Comparison of ENCODE assay signal across 17 cellular contexts in the genomic region with DNA sequence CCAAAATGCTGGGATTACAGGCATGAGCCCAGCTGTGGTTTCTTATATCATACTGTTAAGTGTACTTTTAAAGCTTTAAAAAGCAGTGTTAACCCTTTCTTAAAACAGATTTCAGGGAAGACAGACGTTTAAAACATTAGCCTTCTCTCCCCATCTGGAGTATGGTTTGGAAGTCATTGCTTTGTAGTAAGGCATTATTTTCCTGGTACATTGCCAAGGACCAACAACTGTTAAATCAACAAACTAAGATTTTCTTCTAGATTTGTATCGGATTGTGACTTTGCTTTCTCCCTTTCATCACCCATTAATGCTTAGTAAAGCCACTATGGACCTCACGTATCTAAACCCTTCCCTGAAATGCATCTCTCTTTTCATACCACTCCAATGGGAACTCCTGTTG. TPM values are rescaled to one million over a fixed set of nuclear protein-coding genes. Genes with fewer than 3 reads are reported as not detected.
A peak's percentile ranks its signal among the peaks of the same experiment; 100 is the strongest.
DNase-seq lines count a peak whose midpoint lies in the region; ATAC-seq and TF ChIP-seq lines count a peak whose summit lies in the region.
"Had no signal": no experiment of that assay in that cellular context is flagged by ENCODE, and none has a peak within 500 bp of the region (broad histone marks: within the 10 kb centered on the region; RNA-seq: fewer than 3 reads in every experiment).

No MANE protein-coding gene starts in this region.

- no peaks in the 10 kb centered on the region for H3K27me3 Mint-ChIP-seq in WTC11 (ENCODE audit: low read depth)
- H3K27me3 Mint-ChIP-seq: IgD-negative memory B cell had no signal

- H3K9ac ChIP-seq in Karpas-422 (ENCODE audit: low read length), result peak overlapping the region; percentile 5; the same call in 1 of the 2 replicates
- H3K9ac ChIP-seq in MM.1S (ENCODE audit: low read length), result no peak overlapping the region
- H3K9ac ChIP-seq in GM23248, result no peak overlapping the region

- peaks cover 35% of the 10 kb centered on the region for H3K4me1 Mint-ChIP-seq in WTC11

- no peaks in the 10 kb centered on the region for H3K9me2 ChIP-seq in Karpas-422 (replicated peaks; ENCODE audit: insufficient read depth, low read length)
- no peaks in the 10 kb centered on the region for H3K9me2 ChIP-seq in MM.1S (replicated peaks; ENCODE audit: insufficient read depth, low read length)
- no peaks in the 10 kb centered on the region for H3K9me2 ChIP-seq in GM23248 (ENCODE audit: insufficient read depth)

- H2AFZ ChIP-seq in Karpas-422 (ENCODE audit: low read length) (no peak overlapping the region), MM.1S (ENCODE audit: low read length) (no peak overlapping the region), GM23248 (no peak overlapping the region)

- H3K36me3 Mint-ChIP-seq in WTC11, result peaks cover 23% of the 10 kb centered on the region

- no peak for ATAC-seq in WTC11
- ATAC-seq in left lobe of liver, result no peak
- ATAC-seq: body of pancreas, gastroesophageal sphincter, PC-3 had no signal

- DNase-seq in Karpas-422 (no peak), WTC11 (ENCODE audit: low spot score) (no peak), fibroblast of the aortic adventitia (ENCODE audit: low read depth) (peak; percentile 18), spleen (no peak), left lobe of liver (ENCODE audit: low spot score) (no peak), MM.1S (no peak), GM23248 (no peak)
- DNase-seq: activated CD4-positive, CD25-positive, alpha-beta regulatory T cell; activated gamma-delta T cell; body of pancreas; CD8-positive, alpha-beta memory T cell; NCI-H1417; NCI-H345; PC-3; stimulated activated CD4-positive, alpha-beta T cell treated with anti-CD3 and anti-CD28 coated beads, Interleukin-12 subunit alpha, Interleukin-12 subunit beta, amount 100 ng/mL, for 4 hours had no signal

- H3K36me3 ChIP-seq in Karpas-422 (ENCODE audit: insufficient read depth, low read length) (peaks cover 20% of the 10 kb centered on the region), spleen (peaks cover 0 to 14% (median 0%) of the 10 kb centered on the region in 6 donors), MM.1S (replicated peaks; ENCODE audit: insufficient read depth, low read length) (peaks cover 7% of the 10 kb centered on the region; the same call in 1 of the 2 replicates), GM23248 (ENCODE audit: low read depth) (no peaks in the 10 kb centered on the region)

- H3K4me3 Mint-ChIP-seq in WTC11, result no peak overlapping the region

- no peaks in the 10 kb centered on the region for H3K9me3 ChIP-seq in Karpas-422 (ENCODE audit: low read length)
- H3K9me3 ChIP-seq in spleen, result peaks cover 0 to 8% (median 5%) of the 10 kb centered on the region in 8 donors
- H3K9me3 ChIP-seq in MM.1S (replicated peaks; ENCODE audit: insufficient read depth, low read length), result no peaks in the 10 kb centered on the region
- H3K9me3 ChIP-seq in GM23248 (ENCODE audit: low read depth), result no peaks in the 10 kb centered on the region
- H3K9me3 ChIP-seq: body of pancreas, gastroesophageal sphincter had no signal

- POLR2A ChIA-PET in WTC11 (lab: Charles Lee), result interaction anchor here (0.7 kb wide), 1 partner anchor 60 kb away, joined by 3 read pairs; a partner anchor contains a TSS

- 73 to 80% (median 76%) methylated on average over 3 of the region's 3 CpGs for WGBS in spleen, 5 donors
- 46 to 48% methylated on average over 3 of the region's 3 CpGs for WGBS in GM23248 (ENCODE audit: low coverage in 1 of 2, low lambda C conversion rate in 2 of 2, missing lambda C conversion rate in 2 of 2), 2 experiments

- in situ Hi-C loops in GM23248 (cut with MboI), result no loop called here

- H3K79me2 ChIP-seq in Karpas-422 (ENCODE audit: low read length), result peaks cover 98% of the 10 kb centered on the region
- peaks cover 99% of the 10 kb centered on the region for H3K79me2 ChIP-seq in MM.1S (ENCODE audit: low read length)
- peaks cover 98% of the 10 kb centered on the region for H3K79me2 ChIP-seq in GM23248 (ENCODE audit: insufficient read depth)

- intact Hi-C loops in spleen (cut with DNase I; ENCODE audit: low total_unique reads), result no loop called here

- peak overlapping the region; percentile 4; the same call in 1 of the 2 replicates for H3K27ac Mint-ChIP-seq in WTC11

- H3K4me3 ChIP-seq in Karpas-422 (ENCODE audit: low read length), result no peak overlapping the region
- H3K4me3 ChIP-seq in fibroblast of the aortic adventitia (ENCODE audit: low read depth, low read length), result no peak overlapping the region
- H3K4me3 ChIP-seq in spleen, result no peak overlapping the region
- H3K4me3 ChIP-seq in MM.1S (ENCODE audit: low read length), result no peak overlapping the region
- no peak overlapping the region for H3K4me3 ChIP-seq in GM23248
- H3K4me3 ChIP-seq: body of pancreas, gastroesophageal sphincter had no signal

- H3F3A ChIP-seq in MM.1S (ENCODE audit: insufficient read depth, low read length), result 0 out of 2 replicates have a peak, but pooled peaks cover 5% of the 10 kb centered on the region
- H3F3A ChIP-seq in GM23248 (ENCODE audit: insufficient read depth), result no peaks in the 10 kb centered on the region; the same call in 1 of the 2 replicates

- TF ChIP-seq CTCF in WTC11 (IDR thresholded peaks at IDR 0.05) (no peak), fibroblast of the aortic adventitia (IDR thresholded peaks at IDR 0.05; ENCODE audit: insufficient read depth, low read length) (no peak), spleen (IDR thresholded peaks at IDR 0.05 in 8 of 11, conservative IDR thresholded peaks at IDR 0.05 in 3 of 11) (no peak), MM.1S (IDR thresholded peaks at IDR 0.05; ENCODE audit: low read length) (no peak)

- no peak for TF ChIP-seq POLR2A in spleen (IDR thresholded peaks at IDR 0.05)

- H3K27ac ChIP-seq in Karpas-422 (ENCODE audit: low read length) (peak overlapping the region; percentile 70), spleen (peak overlapping the region in 5 of 8 donors; percentile 49 to 70 (median 65)), MM.1S (ENCODE audit: low read length) (no peak overlapping the region), GM23248 (no peak overlapping the region)
- H3K27ac ChIP-seq: gastroesophageal sphincter had no signal

- CTCF ChIA-PET in WTC11 (lab: Charles Lee), result no interaction called here

- peaks cover 27% of the 10 kb centered on the region for H4K20me1 ChIP-seq in Karpas-422 (ENCODE audit: insufficient read depth, low read depth, low read length)
- peaks cover 34% of the 10 kb centered on the region for H4K20me1 ChIP-seq in MM.1S (ENCODE audit: insufficient read depth, low read length)
- peaks cover 12% of the 10 kb centered on the region; the same call in 1 of the 2 replicates for H4K20me1 ChIP-seq in GM23248 (ENCODE audit: insufficient read depth)

- peaks cover 9% of the 10 kb centered on the region for H3K9me3 Mint-ChIP-seq in WTC11

- H3K4me2 ChIP-seq in Karpas-422 (ENCODE audit: low read depth, low read length, poor library complexity, severe bottlenecking), result peak overlapping the region; percentile 50
- no peak overlapping the region for H3K4me2 ChIP-seq in MM.1S (ENCODE audit: low read depth, low read length)
- H3K4me2 ChIP-seq in GM23248 (ENCODE audit: unreplicated experiment), result no peak overlapping the region

- peaks cover 53% of the 10 kb centered on the region for H3K4me1 ChIP-seq in Karpas-422 (ENCODE audit: low read length)
- peaks cover 31 to 62% (median 53%) of the 10 kb centered on the region in 6 donors for H3K4me1 ChIP-seq in spleen
- H3K4me1 ChIP-seq in MM.1S (ENCODE audit: low read length), result peaks cover 17% of the 10 kb centered on the region; the same call in 1 of the 2 replicates
- H3K4me1 ChIP-seq in GM23248 (ENCODE audit: insufficient read depth), result peaks cover 29% of the 10 kb centered on the region

- H3K27me3 ChIP-seq in Karpas-422 (ENCODE audit: low read length) (no peaks in the 10 kb centered on the region), spleen (replicated peaks in 1 of 7) (no peaks in the 10 kb centered on the region), MM.1S (replicated peaks; ENCODE audit: insufficient read depth, low read length) (no peaks in the 10 kb centered on the region), GM23248 (replicated peaks; ENCODE audit: insufficient read depth) (no peaks in the 10 kb centered on the region)
- H3K27me3 ChIP-seq: body of pancreas, gastroesophageal sphincter had no signal

TF ChIP-seq in WTC11, 78 proteins besides CTCF, POLR2A, EP300 and RAD21 (continues in another document):
- no peak for TF ChIP-seq GTF2I (CRISPR knock-in tag; conservative IDR thresholded peaks at IDR 0.05)

RNA-seq across cellular contexts. Expression of a gene that starts 50.5 kb away (rescaled TPM):
- 104 and 200 TPM in 2 replicates for total RNA-seq in Karpas-422 (2014; rRNA removed; shearing (Covaris generic); ENCODE audit: low replicate concordance)
- 115 to 124 TPM (median 121 TPM) in 3 replicates for total RNA-seq in WTC11 (2021)
- 34.6 and 108 TPM in 2 replicates for total RNA-seq in fibroblast of the aortic adventitia (ENCODE audit: low replicate concordance)
- 100 to 1,000 TPM in 2 of 7 donors, 10 to 100 TPM in 5; 62.6 to 106 (median 87.2) TPM for total RNA-seq in spleen
- polyA plus RNA-seq in spleen, result 10 to 100 TPM; 68.8 to 96.1 (median 95.1) TPM
- total RNA-seq in left lobe of liver, result 17.5 TPM
- total RNA-seq in GM23248 (2014; rRNA removed; shearing (Covaris generic)), result 49.3 and 65.3 TPM in 2 replicates
- 9.0 and 10.1 TPM in 2 replicates for polyA plus RNA-seq in GM23248 (2016; fragmentation: Nextera tagmentation; extraction: Ambion mirVana)

Comparison
In these comparisons a context has a peak if more than half of its experiments do, and no peak if none do; other contexts are left out.
1. H3K27ac ChIP-seq: peak in Karpas-422 (single experiment) and spleen (5 of 8); none in MM.1S (single experiment) and GM23248 (single experiment).